In the genomic region with DNA sequence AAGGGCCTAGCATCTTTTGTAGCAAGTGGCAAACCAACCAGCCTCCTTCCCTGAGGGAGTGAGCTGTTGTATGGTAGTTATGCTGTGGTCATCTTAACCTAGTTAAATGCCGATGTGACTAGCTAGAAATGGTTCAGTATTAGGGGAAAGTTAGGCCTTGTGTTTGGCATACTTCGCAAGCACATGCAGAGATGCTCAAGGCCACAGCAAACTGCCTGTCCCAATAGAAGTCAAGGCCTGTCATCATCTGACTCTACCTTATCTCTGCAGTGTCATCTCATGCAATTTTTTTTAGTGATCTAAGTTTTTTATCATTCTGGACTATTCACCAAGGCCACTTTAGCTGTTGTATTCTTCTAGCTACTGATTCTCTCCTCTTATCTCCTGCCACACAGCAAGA, we compare ENCODE assay signal across 18 cellular contexts. TPM values are rescaled to one million over a fixed set of nuclear protein-coding genes. Genes with fewer than 3 reads are reported as not detected.
DNase-seq lines count a peak whose midpoint lies in the region; ATAC-seq and TF ChIP-seq lines count a peak whose summit lies in the region.
"Had no signal": no experiment of that assay in that cellular context is flagged by ENCODE, and none has a peak within 500 bp of the region (broad histone marks: within the 10 kb centered on the region; RNA-seq: fewer than 3 reads in every experiment).

No MANE protein-coding gene starts in this region.

- TF ChIP-seq POLR2A in adrenal gland (IDR thresholded peaks at IDR 0.05) = no peak
- TF ChIP-seq POLR2A in erythroblast (IDR thresholded peaks at IDR 0.05; ENCODE audit: low read length) = no peak

- peak overlapping the region; percentile 29 for H3K4me3 Mint-ChIP-seq in neural crest cell
- H3K4me3 Mint-ChIP-seq: B cell; CD4-positive, alpha-beta T cell; CD8-positive, alpha-beta T cell had no signal

- H3K4me1 ChIP-seq in adrenal gland (replicated peaks in 1 of 2) = peaks cover 8 to 14% of the 10 kb centered on the region in 2 donors
- H3K4me1 ChIP-seq: Caco-2 had no signal

- no peaks in the 10 kb centered on the region for H3K9me3 Mint-ChIP-seq in neural crest cell
- H3K9me3 Mint-ChIP-seq: CD4-positive, alpha-beta T cell had no signal

- DNase-seq in adrenal gland = peak; percentile 51 to 84 (median 76)
- peak; percentile 26 to 57 for DNase-seq in erythroblast (lab: John Stamatoyannopoulos, UW)
- no peak for DNase-seq in neural crest cell (ENCODE audit: low read depth, low spot score)
- DNase-seq: AML-193; Caco-2; Calu3; CD4-positive, alpha-beta T cell; CD8-positive, alpha-beta T cell; DMS79 treated with DMSO at 0.1 percent for 48 hours; GF-D8 had no signal

- H3K36me3 ChIP-seq in adrenal gland (replicated peaks in 1 of 2) = no peaks in the 10 kb centered on the region

- H3K4me1 Mint-ChIP-seq in neural crest cell = peaks cover 5% of the 10 kb centered on the region

- H3K27ac ChIP-seq in adrenal gland = peak overlapping the region in 3 of 5 donors; percentile 62 to 84 (median 79)
- H3K27ac ChIP-seq: 22Rv1; A549; BLaER1 treated with 17β-estradiol and CSF1 and Interleukin-3, amounts not matched to agents 10 nM and 100 nM; C4-2B had no signal

- no peaks in the 10 kb centered on the region for H3K36me3 Mint-ChIP-seq in neural crest cell (ENCODE audit: low read depth)

- H3K9me3 ChIP-seq in adrenal gland (replicated peaks in 1 of 3) = no peaks in the 10 kb centered on the region
- H3K9me3 ChIP-seq: A549; BLaER1 treated with 17β-estradiol and CSF1 and Interleukin-3, amounts not matched to agents 10 nM and 100 nM; Caco-2 had no signal

- intact Hi-C loops in adrenal gland (cut with DNase I) = loop anchor here in 1 of 2 donors (10.0 kb wide), 1 partner anchor 115 kb away; a partner anchor contains a TSS

- peaks cover 1% of the 10 kb centered on the region for H3K27me3 Mint-ChIP-seq in neural crest cell (ENCODE audit: low read depth)
- H3K27me3 Mint-ChIP-seq: CD4-positive, alpha-beta T cell had no signal

- TF ChIP-seq CTCF in adrenal gland (IDR thresholded peaks at IDR 0.05) (no peak), neural crest cell (conservative IDR thresholded peaks at IDR 0.05) (no peak)

- 41 to 72% (median 57%) methylated on average over 2 of the region's 2 CpGs for WGBS in adrenal gland, 4 donors

- H3K4me3 ChIP-seq in adrenal gland = no peak overlapping the region
- H3K4me3 ChIP-seq: A549; BLaER1 treated with 17β-estradiol and CSF1 and Interleukin-3, amounts not matched to agents 10 nM and 100 nM had no signal

- H3K27me3 ChIP-seq in adrenal gland = no peaks in the 10 kb centered on the region
- H3K27me3 ChIP-seq: BLaER1 treated with 17β-estradiol and CSF1 and Interleukin-3, amounts not matched to agents 10 nM and 100 nM had no signal

- no peak overlapping the region for H3K27ac Mint-ChIP-seq in neural crest cell (ENCODE audit: unreplicated experiment)
- H3K27ac Mint-ChIP-seq: B cell; CD4-positive, alpha-beta T cell; CD8-positive, alpha-beta T cell had no signal

- ATAC-seq in HG03280 (IDR thresholded peaks at IDR 0.05; ENCODE audit: unreplicated experiment) (no peak), GM18502 (IDR thresholded peaks at IDR 0.05; ENCODE audit: poor library complexity, unreplicated experiment) (no peak), HG03439 (IDR thresholded peaks at IDR 0.05; ENCODE audit: unreplicated experiment) (no peak)
- ATAC-seq: A549; CD8-positive, alpha-beta T cell had no signal

RNA-seq across cellular contexts. Expression of a gene that starts 5.2 kb away (rescaled TPM):
- total RNA-seq in adrenal gland (10 to 100 TPM; 32.2 to 67.8 (median 41.4) TPM), neural crest cell (82.2 and 87.4 TPM in 2 replicates)
- polyA plus RNA-seq in adrenal gland = 10 to 100 TPM; 12.5 to 51.0 (median 21.9) TPM

RNA-seq across cellular contexts. Expression of a gene that starts 10.5 kb away (rescaled TPM):
- total RNA-seq in adrenal gland (10 to 100 TPM; 33.8 to 60.6 (median 49.5) TPM), neural crest cell (22.7 and 25.1 TPM in 2 replicates)
- polyA plus RNA-seq in adrenal gland = 10 to 100 TPM in 1 of 3 donors, 1 to 10 TPM in 2; 7.1 to 53.8 (median 9.2) TPM

RNA-seq across cellular contexts. Expression of a gene that starts 36.5 kb away (rescaled TPM):
- total RNA-seq in adrenal gland = 10 to 100 TPM in 2 of 8 donors, 1 to 10 TPM in 6; 2.9 to 12.1 (median 6.8) TPM
- polyA plus RNA-seq in adrenal gland = 10 to 100 TPM in 2 of 3 donors, 1 to 10 TPM in 1; 9.0 to 13.0 (median 10.1) TPM
- 9.5 and 9.8 TPM in 2 replicates for total RNA-seq in neural crest cell
